In genomic region chr6:15881150-15881549, GRCh38 we compare ENCODE assay signal across 15 cellular contexts.
DNase-seq lines count a peak whose midpoint lies in the region; ATAC-seq lines count a peak whose summit lies in the region.
"Had no signal": no experiment of that assay in that cellular context is flagged by ENCODE, and none has a peak within 500 bp of the region (broad histone marks: within the 10 kb centered on the region; RNA-seq: fewer than 3 reads in every experiment).

No MANE protein-coding gene starts in this region.

- ATAC-seq in sciatic nerve: peak; percentile 67
- ATAC-seq: T-cell had no signal

- no peaks in the 10 kb centered on the region for H3K9me3 Mint-ChIP-seq in dendritic cell treated with granulocyte-macrophage colony-stimulating factor and Interleukin-4, amounts not matched to agents 40 ng/mL and 50 ng/mL, for 4 days
- H3K9me3 Mint-ChIP-seq: nephron, T-cell, type B pancreatic cell had no signal

- H3K36me3 Mint-ChIP-seq in dendritic cell treated with granulocyte-macrophage colony-stimulating factor and Interleukin-4, amounts not matched to agents 40 ng/mL and 50 ng/mL, for 4 days (ENCODE audit: low read depth): no peaks in the 10 kb centered on the region
- H3K36me3 Mint-ChIP-seq: CD4-positive, alpha-beta memory T cell; T-cell; type B pancreatic cell had no signal

- peak; percentile 85 for DNase-seq in SIG-M5 treated with dmso at 0.1 percent for 504 hours (lab: John Stamatoyannopoulos, UW; ENCODE audit: unreplicated experiment)
- no peak for DNase-seq in SIG-M5 (lab: John Stamatoyannopoulos, UW)
- DNase-seq in NOMO-1 (lab: John Stamatoyannopoulos, UW; ENCODE audit: unreplicated experiment in 2 of 2): peak; percentile 72 to 75
- no peak for DNase-seq in sciatic nerve (ENCODE audit: low spot score)
- DNase-seq in NCI-H2029 treated with DMSO at 0.1 percent for 48 hours (lab: John Stamatoyannopoulos, UW): no peak
- no peak for DNase-seq in ecto neural progenitor cell (ENCODE audit: low spot score)
- DNase-seq in DMS53 (lab: John Stamatoyannopoulos, UW): no peak
- DNase-seq: activated CD4-positive, alpha-beta T cell treated with anti-CD3 and anti-CD28 coated beads, Interleukin-2, amount 50 U/mL, for 1 hour; CD4-positive, alpha-beta memory T cell; MM.1S; NCI-H2171 treated with DMSO at 0.1 percent for 48 hours; T-cell had no signal

- H3K4me1 Mint-ChIP-seq in dendritic cell treated with granulocyte-macrophage colony-stimulating factor and Interleukin-4, amounts not matched to agents 40 ng/mL and 50 ng/mL, for 4 days (ENCODE audit: low read depth): peaks cover 75% of the 10 kb centered on the region

- H3K4me3 Mint-ChIP-seq in dendritic cell treated with granulocyte-macrophage colony-stimulating factor and Interleukin-4, amounts not matched to agents 40 ng/mL and 50 ng/mL, for 4 days: no peak overlapping the region
- H3K4me3 Mint-ChIP-seq: CD4-positive, alpha-beta memory T cell; nephron; T-cell; type B pancreatic cell had no signal

- intact Hi-C loops in dendritic cell treated with granulocyte-macrophage colony-stimulating factor and Interleukin-4, amounts not matched to agents 40 ng/mL and 50 ng/mL, for 4 days (cut with micrococcal nuclease): loop anchor here (1.0 kb wide), 1 partner anchor 20 kb away; no protein-coding TSS in a partner anchor
- intact Hi-C loops in sciatic nerve (cut with DNase I): no loop called here

- H3K27me3 Mint-ChIP-seq in dendritic cell treated with granulocyte-macrophage colony-stimulating factor and Interleukin-4, amounts not matched to agents 40 ng/mL and 50 ng/mL, for 4 days: no peaks in the 10 kb centered on the region
- H3K27me3 Mint-ChIP-seq: T-cell, type B pancreatic cell had no signal

- H3K27ac Mint-ChIP-seq in dendritic cell treated with granulocyte-macrophage colony-stimulating factor and Interleukin-4, amounts not matched to agents 40 ng/mL and 50 ng/mL, for 4 days: peak overlapping the region; percentile 91
- H3K27ac Mint-ChIP-seq: T-cell, type B pancreatic cell had no signal

Comparison
In these comparisons a context has a peak if more than half of its experiments do, and no peak if none do; other contexts are left out.
1. DNase-seq: peak in SIG-M5 treated with dmso at 0.1 percent for 504 hours (single experiment) and NOMO-1 (2 of 2); none in SIG-M5 (single experiment), sciatic nerve (single experiment), NCI-H2029 treated with DMSO at 0.1 percent for 48 hours (single experiment), ecto neural progenitor cell (single experiment) and DMS53 (single experiment).